Comparison of ENCODE assay signal across 26 cellular contexts in the genomic region with DNA sequence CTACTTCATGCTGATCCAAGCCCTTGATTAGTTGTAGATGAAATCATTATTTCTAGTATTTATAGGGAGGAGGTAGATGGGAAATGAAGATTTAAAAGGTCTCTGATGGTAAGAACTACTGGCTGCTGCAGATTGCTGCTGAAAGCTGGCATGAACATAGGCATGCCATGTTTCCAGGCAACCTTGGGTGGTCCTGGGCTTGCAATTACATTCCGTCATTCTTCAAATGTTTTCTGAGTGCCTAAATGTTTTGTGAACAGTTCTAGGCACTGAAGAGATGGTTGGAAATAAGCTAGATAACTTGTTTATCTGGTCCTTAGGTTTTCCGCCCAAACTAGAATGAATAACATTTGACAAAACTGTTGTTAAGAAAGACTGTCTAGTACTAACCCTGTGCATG.
"Had no signal": no experiment of that assay in that cellular context is flagged by ENCODE, and none has a peak within 500 bp of the region (broad histone marks: within the 10 kb centered on the region; RNA-seq: fewer than 3 reads in every experiment).

No MANE protein-coding gene starts in this region.

- H3K4me1 Mint-ChIP-seq: central memory CD8-positive, alpha-beta T cell; memory B cell; naive thymus-derived CD8-positive, alpha-beta T cell; stimulated activated memory B cell treated with anti-CD40 and anti-IgM and Interleukin-4, amounts not matched to agents 10 μg/mL and 1 μg/mL and 100 μg/mL, for 72 hours had no signal

- H3K27ac Mint-ChIP-seq: memory B cell; mesothelial cell of epicardium; naive thymus-derived CD8-positive, alpha-beta T cell; nephron progenitor cell; stimulated activated memory B cell treated with anti-CD40 and anti-IgM and Interleukin-4, amounts not matched to agents 10 μg/mL and 1 μg/mL and 100 μg/mL, for 72 hours had no signal

- DNase-seq: dermis blood vessel endothelial cell; effector memory CD4-positive, alpha-beta T cell; head of caudate nucleus; kidney; mucosa of descending colon; naive thymus-derived CD8-positive, alpha-beta T cell; nephron progenitor cell; nucleus accumbens; stimulated activated CD4-positive, alpha-beta T cell treated with anti-CD3 and anti-CD28 coated beads, Interleukin-2, amount 100 ng/mL, for 24 hours; stimulated activated CD4-positive, alpha-beta T cell treated with anti-CD3 and anti-CD28 coated beads, Interleukin-4, amount 100 ng/mL, for 4 hours; stimulated activated naive CD8-positive, alpha-beta T cell treated with anti-CD3 and anti-CD28 coated beads, Interleukin-15, Interleukin-2, amounts not matched to agents 100 U/mL and 50 U/mL, for 24 hours; substantia nigra; upper lobe of left lung had no signal

- H3K9me3 ChIP-seq: esophagus muscularis mucosa, mucosa of descending colon, prostate gland, right atrium auricular region, thoracic aorta, upper lobe of left lung had no signal

- H3K9me3 Mint-ChIP-seq: central memory CD8-positive, alpha-beta T cell had no signal

- H3K27ac ChIP-seq: coronary artery, esophagus muscularis mucosa, prostate gland, right atrium auricular region, thoracic aorta, upper lobe of left lung had no signal

- H3K4me3 ChIP-seq: coronary artery, esophagus muscularis mucosa, lung, mucosa of descending colon, prostate gland, right atrium auricular region, thoracic aorta, upper lobe of left lung had no signal

- H3K36me3 ChIP-seq: esophagus muscularis mucosa, prostate gland, right atrium auricular region, thoracic aorta, upper lobe of left lung had no signal

- H3K4me1 ChIP-seq: esophagus muscularis mucosa, prostate gland, right atrium auricular region, upper lobe of left lung had no signal

- H3K27me3 ChIP-seq: esophagus muscularis mucosa, right atrium auricular region, upper lobe of left lung had no signal

- H3K4me3 Mint-ChIP-seq: central memory CD8-positive, alpha-beta T cell; memory B cell; mesothelial cell of epicardium; naive thymus-derived CD8-positive, alpha-beta T cell; nephron progenitor cell; stimulated activated memory B cell treated with anti-CD40 and anti-IgM and Interleukin-4, amounts not matched to agents 10 μg/mL and 1 μg/mL and 100 μg/mL, for 72 hours had no signal

- H3K36me3 Mint-ChIP-seq: memory B cell; stimulated activated memory B cell treated with anti-CD40 and anti-IgM and Interleukin-4, amounts not matched to agents 10 μg/mL and 1 μg/mL and 100 μg/mL, for 72 hours had no signal

- FAIRE-seq: endothelial cell of umbilical vein, frontal cortex, kidney, urothelium cell line had no signal
